In the genomic region with DNA sequence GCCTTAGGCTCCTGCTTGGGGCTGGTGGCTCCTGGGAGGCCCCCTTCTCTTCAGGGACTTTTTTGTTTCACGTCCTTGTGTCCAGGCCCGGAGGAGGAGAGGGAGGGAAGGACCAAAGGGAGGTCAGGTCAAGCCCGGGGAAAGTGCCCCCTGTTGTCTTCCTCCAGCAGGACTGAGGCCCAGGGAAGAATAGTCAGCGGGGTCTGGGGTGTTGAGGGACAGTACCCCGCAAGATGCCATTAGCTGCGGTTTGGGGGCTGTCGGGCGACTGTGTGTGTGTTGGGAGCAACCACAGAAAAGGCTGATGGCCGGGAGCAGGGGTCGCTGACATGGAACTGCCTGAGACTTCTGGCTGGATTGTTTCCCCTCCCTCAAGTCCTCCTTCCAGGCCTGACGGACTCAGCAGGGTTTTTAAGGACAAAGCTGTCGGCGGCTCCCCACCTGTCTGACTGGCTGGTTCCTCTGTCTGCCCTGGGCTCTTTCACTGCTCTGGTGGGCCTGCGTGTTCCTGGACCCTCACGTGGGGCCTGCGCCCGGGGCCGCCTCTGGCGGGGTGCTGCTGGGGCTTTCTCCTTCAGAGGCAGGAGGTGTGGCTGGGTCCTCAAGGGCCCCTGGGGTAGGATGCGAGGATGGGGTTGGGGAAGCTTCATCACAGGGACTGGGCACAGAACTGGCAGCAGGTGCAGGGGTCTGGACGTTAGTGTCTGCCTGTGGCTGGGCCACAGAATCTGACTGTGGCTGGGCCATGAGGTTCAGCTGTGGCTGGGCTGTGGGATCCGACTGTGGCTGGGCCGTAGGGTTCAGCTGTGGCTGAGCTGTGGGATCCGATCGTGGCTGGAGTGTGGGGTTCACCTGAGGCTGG, we compare ENCODE assay signal across 18 cellular contexts. TPM values are rescaled to one million over a fixed set of nuclear protein-coding genes. Genes with fewer than 3 reads are reported as not detected.
DNase-seq lines count a peak whose midpoint lies in the region; ATAC-seq, FAIRE-seq and TF ChIP-seq lines count a peak whose summit lies in the region.
"Had no signal": no experiment of that assay in that cellular context is flagged by ENCODE, and none has a peak within 500 bp of the region (broad histone marks: within the 10 kb centered on the region; RNA-seq: fewer than 3 reads in every experiment).

No MANE protein-coding gene starts in this region.

- peaks cover 42% of the 10 kb centered on the region for H3K4me1 Mint-ChIP-seq in activated T-cell treated with anti-CD3 and anti-CD28 coated beads, Interleukin-2, amount 50 U/mL, for 24 hours (ENCODE audit: low read depth)
- H3K4me1 Mint-ChIP-seq in WTC11 = no peaks in the 10 kb centered on the region
- H3K4me1 Mint-ChIP-seq in nephron progenitor cell = peaks cover 38% of the 10 kb centered on the region

- WGBS in suprapubic skin = 93% methylated on average over 19 of the region's 25 CpGs

- H3K27ac ChIP-seq in suprapubic skin = no peak overlapping the region

- no peaks in the 10 kb centered on the region for H3K27me3 Mint-ChIP-seq in activated T-cell treated with anti-CD3 and anti-CD28 coated beads, Interleukin-2, amount 50 U/mL, for 24 hours
- H3K27me3 Mint-ChIP-seq in WTC11 (ENCODE audit: low read depth) (peaks cover 7% of the 10 kb centered on the region), nephron progenitor cell (ENCODE audit: low read depth, poor library complexity) (peaks cover under 1% of the 10 kb centered on the region)

- no peak for TF ChIP-seq POLR2A in suprapubic skin (IDR thresholded peaks at IDR 0.05)

- no peak for TF ChIP-seq EP300 in suprapubic skin (IDR thresholded peaks at IDR 0.05)

- TF ChIP-seq CTCF in WTC11 (IDR thresholded peaks at IDR 0.05) (no peak), nephron progenitor cell (IDR thresholded peaks at IDR 0.05) (no peak), suprapubic skin (IDR thresholded peaks at IDR 0.05) (no peak)

- H3K27me3 ChIP-seq in suprapubic skin = no peaks in the 10 kb centered on the region
- H3K27me3 ChIP-seq: MG63 had no signal

- CTCF ChIA-PET in WTC11 (lab: Charles Lee) = interaction anchor here (1.0 to 1.5 kb wide), 4 partner anchors 12 to 59 kb away, joined by 3 to 5 read pairs (median 4); a partner anchor contains a TSS

- no peak overlapping the region for H3K4me3 ChIP-seq in suprapubic skin
- H3K4me3 ChIP-seq: MG63 had no signal

- no peaks in the 10 kb centered on the region for H3K4me1 ChIP-seq in suprapubic skin

- no peak overlapping the region for H3K4me3 Mint-ChIP-seq in activated T-cell treated with anti-CD3 and anti-CD28 coated beads, Interleukin-2, amount 50 U/mL, for 24 hours
- H3K4me3 Mint-ChIP-seq in WTC11 = no peak overlapping the region
- H3K4me3 Mint-ChIP-seq in nephron progenitor cell = no peak overlapping the region
- H3K4me3 Mint-ChIP-seq: CD14-positive monocyte had no signal

- H3K36me3 ChIP-seq in suprapubic skin = no peaks in the 10 kb centered on the region
- H3K36me3 ChIP-seq: MG63 had no signal

- H3K27ac Mint-ChIP-seq in activated T-cell treated with anti-CD3 and anti-CD28 coated beads, Interleukin-2, amount 50 U/mL, for 24 hours = peak overlapping the region; percentile 33
- H3K27ac Mint-ChIP-seq in WTC11 = 0 out of 2 replicates have a peak overlapping the region, but pooled peaks have one; percentile 14
- peak overlapping the region; percentile 96 for H3K27ac Mint-ChIP-seq in nephron progenitor cell

- no peak for DNase-seq in activated T-cell treated with anti-CD3 and anti-CD28 coated beads, Interleukin-2, amount 50 U/mL, for 24 hours
- no peak for DNase-seq in activated T-cell treated with anti-CD3 and anti-CD28 coated beads for 4 hours
- no peak for DNase-seq in WTC11 (ENCODE audit: low spot score)
- no peak for DNase-seq in nephron progenitor cell
- peak; percentile 54 to 59 for DNase-seq in suprapubic skin (ENCODE audit: low spot score in 2 of 2)
- no peak for DNase-seq in GM19239 (ENCODE audit: insufficient read length, low spot score)
- DNase-seq in stimulated activated CD4-positive, alpha-beta T cell treated with anti-CD3 and anti-CD28 coated beads, Interleukin-4, amount 100 ng/mL, for 24 hours = no peak
- DNase-seq in activated CD4-positive, alpha-beta T cell treated with anti-CD3 and anti-CD28 coated beads, Interleukin-2, amount 50 U/mL, for 1 hour = no peak
- DNase-seq: 8988T, COR-L47, HCEC 1CT, MG63, NCI-H1092 treated with DMSO at 0.1 percent for 48 hours, NCI-H187 had no signal

- no peak for FAIRE-seq in GM19239 (lab: Jason Lieb, UNC)
- FAIRE-seq: GM18507 had no signal

- H3K36me3 Mint-ChIP-seq in activated T-cell treated with anti-CD3 and anti-CD28 coated beads, Interleukin-2, amount 50 U/mL, for 24 hours (ENCODE audit: low read depth) = no peaks in the 10 kb centered on the region
- H3K36me3 Mint-ChIP-seq in WTC11 = no peaks in the 10 kb centered on the region
- no peaks in the 10 kb centered on the region for H3K36me3 Mint-ChIP-seq in nephron progenitor cell (ENCODE audit: low read depth)
- H3K36me3 Mint-ChIP-seq: CD14-positive monocyte had no signal

- H3K9me3 ChIP-seq in suprapubic skin = no peaks in the 10 kb centered on the region
- H3K9me3 ChIP-seq: MG63 had no signal

- no peaks in the 10 kb centered on the region for H3K9me3 Mint-ChIP-seq in activated T-cell treated with anti-CD3 and anti-CD28 coated beads, Interleukin-2, amount 50 U/mL, for 24 hours
- H3K9me3 Mint-ChIP-seq in WTC11 (no peaks in the 10 kb centered on the region), nephron progenitor cell (no peaks in the 10 kb centered on the region)
- H3K9me3 Mint-ChIP-seq: CD14-positive monocyte had no signal

- ATAC-seq in WTC11 = no peak

- POLR2A ChIA-PET in WTC11 (lab: Charles Lee) = no interaction called here

TF ChIP-seq in WTC11, 78 proteins besides CTCF, POLR2A, EP300 and RAD21:
- TF ChIP-seq SP1 (CRISPR knock-in tag; conservative IDR thresholded peaks at IDR 0.05) (no peak), ZNF423 (CRISPR knock-in tag; IDR thresholded peaks at IDR 0.05) (no peak), ELF4 (CRISPR knock-in tag; IDR thresholded peaks at IDR 0.05; ENCODE audit: low read depth) (no peak)
- TF ChIP-seq, protein P1, sequence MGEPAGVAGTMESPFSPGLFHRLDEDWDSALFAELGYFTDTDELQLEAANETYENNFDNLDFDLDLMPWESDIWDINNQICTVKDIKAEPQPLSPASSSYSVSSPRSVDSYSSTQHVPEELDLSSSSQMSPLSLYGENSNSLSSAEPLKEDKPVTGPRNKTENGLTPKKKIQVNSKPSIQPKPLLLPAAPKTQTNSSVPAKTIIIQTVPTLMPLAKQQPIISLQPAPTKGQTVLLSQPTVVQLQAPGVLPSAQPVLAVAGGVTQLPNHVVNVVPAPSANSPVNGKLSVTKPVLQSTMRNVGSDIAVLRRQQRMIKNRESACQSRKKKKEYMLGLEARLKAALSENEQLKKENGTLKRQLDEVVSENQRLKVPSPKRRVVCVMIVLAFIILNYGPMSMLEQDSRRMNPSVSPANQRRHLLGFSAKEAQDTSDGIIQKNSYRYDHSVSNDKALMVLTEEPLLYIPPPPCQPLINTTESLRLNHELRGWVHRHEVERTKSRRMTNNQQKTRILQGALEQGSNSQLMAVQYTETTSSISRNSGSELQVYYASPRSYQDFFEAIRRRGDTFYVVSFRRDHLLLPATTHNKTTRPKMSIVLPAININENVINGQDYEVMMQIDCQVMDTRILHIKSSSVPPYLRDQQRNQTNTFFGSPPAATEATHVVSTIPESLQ (CRISPR knock-in tag; IDR thresholded peaks at IDR 0.05) = no peak
- TF ChIP-seq, protein P2, sequence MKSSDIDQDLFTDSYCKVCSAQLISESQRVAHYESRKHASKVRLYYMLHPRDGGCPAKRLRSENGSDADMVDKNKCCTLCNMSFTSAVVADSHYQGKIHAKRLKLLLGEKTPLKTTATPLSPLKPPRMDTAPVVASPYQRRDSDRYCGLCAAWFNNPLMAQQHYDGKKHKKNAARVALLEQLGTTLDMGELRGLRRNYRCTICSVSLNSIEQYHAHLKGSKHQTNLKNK (CRISPR knock-in tag; IDR thresholded peaks at IDR 0.05) = no peak
- TF ChIP-seq, protein P3, sequence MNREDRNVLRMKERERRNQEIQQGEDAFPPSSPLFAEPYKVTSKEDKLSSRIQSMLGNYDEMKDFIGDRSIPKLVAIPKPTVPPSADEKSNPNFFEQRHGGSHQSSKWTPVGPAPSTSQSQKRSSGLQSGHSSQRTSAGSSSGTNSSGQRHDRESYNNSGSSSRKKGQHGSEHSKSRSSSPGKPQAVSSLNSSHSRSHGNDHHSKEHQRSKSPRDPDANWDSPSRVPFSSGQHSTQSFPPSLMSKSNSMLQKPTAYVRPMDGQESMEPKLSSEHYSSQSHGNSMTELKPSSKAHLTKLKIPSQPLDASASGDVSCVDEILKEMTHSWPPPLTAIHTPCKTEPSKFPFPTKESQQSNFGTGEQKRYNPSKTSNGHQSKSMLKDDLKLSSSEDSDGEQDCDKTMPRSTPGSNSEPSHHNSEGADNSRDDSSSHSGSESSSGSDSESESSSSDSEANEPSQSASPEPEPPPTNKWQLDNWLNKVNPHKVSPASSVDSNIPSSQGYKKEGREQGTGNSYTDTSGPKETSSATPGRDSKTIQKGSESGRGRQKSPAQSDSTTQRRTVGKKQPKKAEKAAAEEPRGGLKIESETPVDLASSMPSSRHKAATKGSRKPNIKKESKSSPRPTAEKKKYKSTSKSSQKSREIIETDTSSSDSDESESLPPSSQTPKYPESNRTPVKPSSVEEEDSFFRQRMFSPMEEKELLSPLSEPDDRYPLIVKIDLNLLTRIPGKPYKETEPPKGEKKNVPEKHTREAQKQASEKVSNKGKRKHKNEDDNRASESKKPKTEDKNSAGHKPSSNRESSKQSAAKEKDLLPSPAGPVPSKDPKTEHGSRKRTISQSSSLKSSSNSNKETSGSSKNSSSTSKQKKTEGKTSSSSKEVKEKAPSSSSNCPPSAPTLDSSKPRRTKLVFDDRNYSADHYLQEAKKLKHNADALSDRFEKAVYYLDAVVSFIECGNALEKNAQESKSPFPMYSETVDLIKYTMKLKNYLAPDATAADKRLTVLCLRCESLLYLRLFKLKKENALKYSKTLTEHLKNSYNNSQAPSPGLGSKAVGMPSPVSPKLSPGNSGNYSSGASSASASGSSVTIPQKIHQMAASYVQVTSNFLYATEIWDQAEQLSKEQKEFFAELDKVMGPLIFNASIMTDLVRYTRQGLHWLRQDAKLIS (CRISPR knock-in tag; IDR thresholded peaks at IDR 0.05; ENCODE audit: borderline replicate concordance) = no peak

RNA-seq across cellular contexts. Expression of a gene that starts 1.5 kb away (rescaled TPM):
- total RNA-seq in WTC11 (2021) = not detected in 3 replicates
- under 1 TPM in 1 of 4 donors, not detected in 3; 0.34 TPM for total RNA-seq in suprapubic skin
- total RNA-seq: NCI-H460, RPMI7951 had no signal

RNA-seq across cellular contexts. Expression of a gene that starts 4.1 kb away (rescaled TPM):
- total RNA-seq in WTC11 (2021) (0.09 to 0.23 TPM in 2 of 3 replicates, not detected in the other), suprapubic skin (1 to 10 TPM in 1 of 4 donors, under 1 TPM in 2, not detected in 1; 0.38 to 2.5 (median 0.72) TPM)
- total RNA-seq: RPMI7951 had no signal

RNA-seq across cellular contexts. Expression of a gene that starts 7.8 kb away (rescaled TPM):
- 100 to 109 TPM (median 102 TPM) in 3 replicates for total RNA-seq in WTC11 (2021)
- 10 to 100 TPM; 46.7 to 64.2 (median 47.1) TPM for total RNA-seq in suprapubic skin

RNA-seq across cellular contexts. Expression of a gene that starts 13.5 kb away (rescaled TPM):
- total RNA-seq in WTC11 (2021) (3.5 to 4.0 TPM (median 3.6 TPM) in 3 replicates), suprapubic skin (1 to 10 TPM in 2 of 4 donors, under 1 TPM in 2; 0.59 to 4.3 (median 2.0) TPM)
- total RNA-seq: NCI-H460, RPMI7951 had no signal

RNA-seq across cellular contexts. Expression of a gene that starts 18.0 kb away (rescaled TPM):
- total RNA-seq in WTC11 (2021) (55.6 to 61.1 TPM (median 59.6 TPM) in 3 replicates), suprapubic skin (100 to 1,000 TPM; 131 to 376 (median 207) TPM)

Comparison
In these comparisons a context has a peak if more than half of its experiments do, and no peak if none do; other contexts are left out.
1. DNase-seq: peak in suprapubic skin (2 of 2); none in activated T-cell treated with anti-CD3 and anti-CD28 coated beads, Interleukin-2, amount 50 U/mL, for 24 hours (single experiment), activated T-cell treated with anti-CD3 and anti-CD28 coated beads for 4 hours (single experiment), WTC11 (single experiment), nephron progenitor cell (single experiment), GM19239 (single experiment), stimulated activated CD4-positive, alpha-beta T cell treated with anti-CD3 and anti-CD28 coated beads, Interleukin-4, amount 100 ng/mL, for 24 hours (single experiment) and activated CD4-positive, alpha-beta T cell treated with anti-CD3 and anti-CD28 coated beads, Interleukin-2, amount 50 U/mL, for 1 hour (single experiment).
2. H3K27ac Mint-ChIP-seq: peak in every context shown above with its lines; median percentile 96 in nephron progenitor cell; 33 in activated T-cell treated with anti-CD3 and anti-CD28 coated beads, Interleukin-2, amount 50 U/mL, for 24 hours; 14 in WTC11.